Comparison of ENCODE assay signal across 1 cellular context in genomic region chr10:129816702-129817101, GRCh38.
TF ChIP-seq lines count a peak whose summit lies in the region.

No MANE protein-coding gene starts in this region.

TF ChIP-seq in IMR-90, 13 proteins besides CTCF, POLR2A, EP300 and RAD21:
- TF ChIP-seq RFX5 (IDR thresholded peaks at IDR 0.05; ENCODE audit: low read depth, low read length) (no peak), ELK1 (IDR thresholded peaks at IDR 0.05; ENCODE audit: borderline replicate concordance, low read depth, low read length) (no peak), NFE2L2 (IDR thresholded peaks at IDR 0.05; ENCODE audit: low read depth, low read length) (no peak)
